ENCODE assay signal across 8 cellular contexts in the genomic region with DNA sequence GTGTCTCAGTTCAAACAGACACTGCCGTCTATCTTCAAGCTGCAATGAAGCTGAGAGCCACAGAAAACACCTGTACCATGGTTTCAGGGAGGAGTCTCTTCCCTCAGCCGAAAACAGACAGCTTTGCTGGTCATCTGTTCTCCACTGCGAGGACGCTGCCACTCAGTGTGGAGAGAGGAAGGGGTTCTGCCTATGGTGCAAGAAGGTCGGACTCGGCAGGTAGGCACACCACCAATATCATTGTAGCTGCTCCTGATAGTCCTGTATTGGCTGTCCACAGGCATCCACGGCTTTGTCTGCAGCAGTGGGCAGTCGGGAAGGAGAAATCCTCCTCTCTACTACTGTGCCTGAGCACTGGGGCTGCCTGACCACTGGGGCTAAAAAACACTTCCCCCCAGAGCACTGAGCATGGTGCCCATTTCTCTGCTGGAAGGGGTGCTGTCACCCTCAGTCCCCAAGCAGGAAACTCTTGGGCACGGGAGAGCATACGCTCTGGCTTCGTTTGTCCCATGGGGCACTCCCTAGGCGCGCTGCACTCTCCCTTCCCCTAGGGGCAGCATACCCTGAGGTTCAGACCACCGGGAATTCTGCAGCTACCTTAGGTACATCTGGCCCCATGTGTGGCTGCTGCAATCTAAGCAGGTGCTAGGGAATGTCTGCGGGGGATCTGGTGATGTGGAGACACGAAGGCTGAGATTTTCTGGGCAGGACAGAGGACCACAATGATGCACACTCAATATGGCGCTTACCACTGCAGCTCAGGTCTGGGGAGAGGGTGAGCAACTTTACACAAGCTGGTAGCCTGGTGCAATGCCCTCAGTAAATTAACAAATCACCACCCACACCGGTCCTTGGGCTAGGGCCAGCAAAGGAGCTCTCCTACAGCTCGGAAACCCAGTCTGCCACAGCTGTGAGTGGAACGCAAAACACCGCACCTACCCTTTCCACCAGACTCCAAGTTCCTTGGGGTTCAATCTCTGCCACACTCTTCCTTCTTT.
A peak's percentile ranks its signal among the peaks of the same experiment; 100 is the strongest.
DNase-seq lines count a peak whose midpoint lies in the region; ATAC-seq and TF ChIP-seq lines count a peak whose summit lies in the region.

No MANE protein-coding gene starts in this region.

- ATAC-seq in GM18505 (IDR thresholded peaks at IDR 0.05; ENCODE audit: unreplicated experiment): peak; percentile 43
- peak; percentile 24 for ATAC-seq in HG02970 (IDR thresholded peaks at IDR 0.05; ENCODE audit: low FRiP score, unreplicated experiment)
- peak; percentile 80 for ATAC-seq in foreskin keratinocyte

- H3K4me3 ChIP-seq in stomach: peak overlapping the region; percentile 33 to 52 (median 46)

- no peak for TF ChIP-seq EP300 in stomach (IDR thresholded peaks at IDR 0.05)

- H3K9me3 ChIP-seq in stomach: no peaks in the 10 kb centered on the region

- H3K36me3 ChIP-seq in stomach: no peaks in the 10 kb centered on the region

- intact Hi-C loops in stomach (cut with DNase I; ENCODE audit: low total_unique reads): no loop called here

- DNase-seq in RKO (ENCODE audit: low spot score): peak; percentile 22
- DNase-seq in foreskin keratinocyte: no peak
- DNase-seq in stomach: peak; percentile 30
- no peak for DNase-seq in NCI-H146 (lab: John Stamatoyannopoulos, UW)
- DNase-seq in GM13976 (ENCODE audit: low spot score): no peak

- WGBS in stomach, 5 donors: 44 to 55% (median 47%) methylated on average over 15 to 21 of the region's 21 CpGs

- in situ Hi-C loops in GM13976 (cut with MboI; ENCODE audit: low sequenced_read_pairs, unreplicated experiment): no loop called here

- no peaks in the 10 kb centered on the region for H3K27me3 ChIP-seq in foreskin keratinocyte
- H3K27me3 ChIP-seq in stomach: no peaks in the 10 kb centered on the region

- H3K4me1 ChIP-seq in foreskin keratinocyte: no peaks in the 10 kb centered on the region
- H3K4me1 ChIP-seq in stomach: peaks cover 0 to 5% (median 0%) of the 10 kb centered on the region in 4 donors

- TF ChIP-seq CTCF in 22Rv1 (IDR thresholded peaks at IDR 0.05): peak; percentile 80
- peak; percentile 49 for TF ChIP-seq CTCF in foreskin keratinocyte (conservative IDR thresholded peaks at IDR 0.05)
- peak in 4 of 7 experiments; percentile 8 to 32 (median 30) for TF ChIP-seq CTCF in stomach (IDR thresholded peaks at IDR 0.05)
- TF ChIP-seq CTCF in GM13976 (IDR thresholded peaks at IDR 0.05; ENCODE audit: borderline replicate concordance, control extremely low read depth, extremely low read depth, insufficient read depth, missing control alignments): no peak

- H3K27ac ChIP-seq in 22Rv1: peak overlapping the region; percentile 85
- H3K27ac ChIP-seq in foreskin keratinocyte: no peak overlapping the region
- peak overlapping the region in 1 of 5 donors; percentile 11 for H3K27ac ChIP-seq in stomach

- TF ChIP-seq POLR2A in GM18505 (IDR thresholded peaks at IDR 0.05; ENCODE audit: borderline replicate concordance, extremely low read depth, insufficient read depth, insufficient read length): no peak
- no peak for TF ChIP-seq POLR2A in stomach (IDR thresholded peaks at IDR 0.05)

Comparison
In these comparisons a context has a peak if more than half of its experiments do, and no peak if none do; other contexts are left out.
1. ATAC-seq: peak in every context shown above with its lines; median percentile 80 in foreskin keratinocyte; 43 in GM18505; 24 in HG02970.
2. DNase-seq: peak in RKO (single experiment) and stomach (single experiment); none in foreskin keratinocyte (0 of 2), NCI-H146 (single experiment) and GM13976 (single experiment).